14 cellular contexts compared by ENCODE assay signal in the genomic region with DNA sequence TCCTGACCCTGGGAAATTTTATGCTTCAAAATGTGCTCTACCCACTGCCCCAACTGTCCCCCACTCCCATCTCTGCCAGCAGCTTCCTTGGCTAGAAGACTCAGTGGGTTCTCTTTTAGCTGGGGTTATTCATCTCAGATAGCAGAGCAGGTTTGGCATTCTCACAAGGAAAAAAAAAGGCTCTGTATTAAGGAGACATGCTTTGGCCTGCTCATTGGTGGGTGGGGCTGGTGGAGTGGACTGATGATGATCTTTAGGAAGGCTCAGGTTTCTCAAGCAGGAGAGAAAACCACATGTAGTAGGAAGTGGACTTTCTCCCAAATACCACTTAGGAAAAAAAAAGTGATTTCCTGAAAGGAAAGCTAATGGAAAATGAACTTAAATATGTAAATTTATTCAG.
"Had no signal": no experiment of that assay in that cellular context is flagged by ENCODE, and none has a peak within 500 bp of the region (broad histone marks: within the 10 kb centered on the region; RNA-seq: fewer than 3 reads in every experiment).

No MANE protein-coding gene starts in this region.

- H3K36me3 ChIP-seq: esophagus squamous epithelium, heart left ventricle, left lung, stomach, thoracic aorta had no signal

- H3K9me3 ChIP-seq: esophagus squamous epithelium, stomach had no signal

- DNase-seq: activated CD4-positive, alpha-beta T cell treated with anti-CD3 and anti-CD28 coated beads, Interleukin-2, amount 50 U/mL, for 4 hours; activated CD4-positive, CD25-positive, alpha-beta regulatory T cell treated with anti-CD3 and anti-CD28 coated beads, Interleukin-2, amount 50 U/mL, for 72 hours; activated effector memory CD4-positive, alpha-beta T cell treated with anti-CD3 and anti-CD28 coated beads, Interleukin-2, amount 50 U/mL, for 16 hours; activated T-cell treated with anti-CD3 and anti-CD28 coated beads, Interleukin-2, amount 50 U/mL, for 1 hour; amniotic stem cell; dorsolateral prefrontal cortex; esophagus squamous epithelium; foreskin fibroblast; heart left ventricle; left lung; mesenchymal stem cell; stomach had no signal

- H3K4me3 ChIP-seq: dorsolateral prefrontal cortex, esophagus squamous epithelium, heart left ventricle, left lung, stomach, thoracic aorta had no signal

- H3K27me3 ChIP-seq: dorsolateral prefrontal cortex, esophagus squamous epithelium, heart left ventricle, left lung, stomach had no signal

- H3K27ac ChIP-seq: dorsolateral prefrontal cortex, esophagus squamous epithelium, heart left ventricle, left lung, stomach, thoracic aorta had no signal

- ATAC-seq: activated naive CD4-positive, alpha-beta T cell treated with anti-CD3 and anti-CD28 coated beads, Interleukin-2, amount 50 U/mL, for 72 hours; heart left ventricle; left lung had no signal

- H3K4me1 ChIP-seq: heart left ventricle, left lung, stomach had no signal
